14 cellular contexts compared by ENCODE assay signal in genomic region chr2:32363588-32363987, GRCh38. TPM values are rescaled to one million over a fixed set of nuclear protein-coding genes. Genes with fewer than 3 reads are reported as not detected.
DNase-seq lines count a peak whose midpoint lies in the region; ATAC-seq and TF ChIP-seq lines count a peak whose summit lies in the region.
"Had no signal": no experiment of that assay in that cellular context is flagged by ENCODE, and none has a peak within 500 bp of the region (broad histone marks: within the 10 kb centered on the region; RNA-seq: fewer than 3 reads in every experiment).

No MANE protein-coding gene starts in this region.

- H3K27me3 Mint-ChIP-seq in CD4-positive, CD25-positive, alpha-beta regulatory T cell = no peaks in the 10 kb centered on the region

- no peaks in the 10 kb centered on the region for H3K27me3 ChIP-seq in CD4-positive, CD25-positive, alpha-beta regulatory T cell (ENCODE audit: control insufficient read depth, insufficient read depth, low read length)
- H3K27me3 ChIP-seq: esophagus muscularis mucosa, upper lobe of right lung had no signal

- no peaks in the 10 kb centered on the region for H3K9me3 ChIP-seq in CD4-positive, CD25-positive, alpha-beta regulatory T cell (ENCODE audit: control insufficient read depth in 2 of 2, low read length in 2 of 2)
- H3K9me3 ChIP-seq: esophagus muscularis mucosa, upper lobe of right lung had no signal

- H3K4me3 Mint-ChIP-seq in CD4-positive, CD25-positive, alpha-beta regulatory T cell = peak overlapping the region; percentile 12 to 34 (median 21)

- peak overlapping the region; percentile 53 for H3K4me3 ChIP-seq in CD4-positive, CD25-positive, alpha-beta regulatory T cell (ENCODE audit: low read depth, low read length)
- H3K4me3 ChIP-seq in epithelial cell of proximal tubule (ENCODE audit: low read depth, low read length) = no peak overlapping the region
- H3K4me3 ChIP-seq: esophagus muscularis mucosa, upper lobe of right lung had no signal

- peaks cover 11% of the 10 kb centered on the region for H3K36me3 Mint-ChIP-seq in CD4-positive, CD25-positive, alpha-beta regulatory T cell

- H3K36me3 ChIP-seq in CD4-positive, CD25-positive, alpha-beta regulatory T cell (ENCODE audit: control insufficient read depth, insufficient read depth, low read length) = no peaks in the 10 kb centered on the region
- H3K36me3 ChIP-seq: esophagus muscularis mucosa, upper lobe of right lung had no signal

- H3K27ac ChIP-seq in CD4-positive, CD25-positive, alpha-beta regulatory T cell (ENCODE audit: insufficient read depth, low read length, poor library complexity, severe bottlenecking) = no peak overlapping the region
- H3K27ac ChIP-seq: esophagus muscularis mucosa, upper lobe of right lung, WERI-Rb-1 had no signal

- H3K27ac Mint-ChIP-seq in CD4-positive, CD25-positive, alpha-beta regulatory T cell = peak overlapping the region in 2 of 3 donors; percentile 7 to 23
- H3K27ac Mint-ChIP-seq: activated T-helper 2 cell treated with anti-CD3 and anti-CD28 coated beads, Interferon-gamma antibody, Interleukin-2, Interleukin-4, amounts not matched to agents 10 μg/mL and 5 μg/mL and 100 μg/mL, durations not matched to agents 14 hours and 24 hours and 36 hours had no signal

- no peaks in the 10 kb centered on the region for H3K9me3 Mint-ChIP-seq in CD4-positive, CD25-positive, alpha-beta regulatory T cell
- H3K9me3 Mint-ChIP-seq: activated T-helper 2 cell treated with anti-CD3 and anti-CD28 coated beads, Interferon-gamma antibody, Interleukin-2, Interleukin-4, amounts not matched to agents 10 μg/mL and 5 μg/mL and 100 μg/mL, durations not matched to agents 14 hours and 24 hours and 36 hours had no signal

- peaks cover 48% of the 10 kb centered on the region for H3K4me1 ChIP-seq in CD4-positive, CD25-positive, alpha-beta regulatory T cell (ENCODE audit: control insufficient read depth, insufficient read depth, low read length, poor library complexity, severe bottlenecking)

- DNase-seq in CD4-positive, CD25-positive, alpha-beta regulatory T cell = no peak
- DNase-seq in epithelial cell of proximal tubule (ENCODE audit: low read depth) (peak; percentile 82), NCI-H446 (lab: John Stamatoyannopoulos, UW) (no peak), SIG-M5 treated with dmso at 0.1 percent for 504 hours (lab: John Stamatoyannopoulos, UW; ENCODE audit: unreplicated experiment) (no peak), T1000 (lab: John Stamatoyannopoulos, UW) (no peak)
- no peak for DNase-seq in activated naive CD4-positive, alpha-beta T cell treated with anti-CD3 and anti-CD28 coated beads, Interleukin-2, amount 50 U/mL, for 16 hours
- DNase-seq: NCI-H510A treated with DMSO at 0.1 percent for 48 hours, SIG-M5, upper lobe of right lung, WERI-Rb-1 had no signal

- H3K4me1 Mint-ChIP-seq in CD4-positive, CD25-positive, alpha-beta regulatory T cell = peaks cover 45 to 89% (median 67%) of the 10 kb centered on the region in 4 donors

- no peak for TF ChIP-seq CTCF in epithelial cell of proximal tubule (conservative IDR thresholded peaks at IDR 0.05; ENCODE audit: low read depth, low read length)

- ATAC-seq in CD4-positive, CD25-positive, alpha-beta regulatory T cell (ENCODE audit: low read depth in 2 of 2) = no peak
- ATAC-seq in GM19025 (IDR thresholded peaks at IDR 0.05; ENCODE audit: low read depth, unreplicated experiment) (peak; percentile 55), HG03066 (IDR thresholded peaks at IDR 0.05; ENCODE audit: low read depth, unreplicated experiment) (peak; percentile 48)
- ATAC-seq: upper lobe of right lung had no signal

RNA-seq across cellular contexts. Expression of gene BIRC6, which starts 6.8 kb away (rescaled TPM):
- 176 TPM for total RNA-seq in CD4-positive, CD25-positive, alpha-beta regulatory T cell
- polyA plus RNA-seq in CD4-positive, CD25-positive, alpha-beta regulatory T cell = 10 to 100 TPM; 18.9 to 29.1 (median 23.5) TPM
- 37.5 and 53.6 TPM in 2 replicates for total RNA-seq in epithelial cell of proximal tubule

Comparison
In these comparisons a context has a peak if more than half of its experiments do, and no peak if none do; other contexts are left out.
1. ATAC-seq: peak in GM19025 (single experiment) and HG03066 (single experiment); none in CD4-positive, CD25-positive, alpha-beta regulatory T cell (0 of 2).